Comparison of ENCODE assay signal across 10 cellular contexts in the genomic region with DNA sequence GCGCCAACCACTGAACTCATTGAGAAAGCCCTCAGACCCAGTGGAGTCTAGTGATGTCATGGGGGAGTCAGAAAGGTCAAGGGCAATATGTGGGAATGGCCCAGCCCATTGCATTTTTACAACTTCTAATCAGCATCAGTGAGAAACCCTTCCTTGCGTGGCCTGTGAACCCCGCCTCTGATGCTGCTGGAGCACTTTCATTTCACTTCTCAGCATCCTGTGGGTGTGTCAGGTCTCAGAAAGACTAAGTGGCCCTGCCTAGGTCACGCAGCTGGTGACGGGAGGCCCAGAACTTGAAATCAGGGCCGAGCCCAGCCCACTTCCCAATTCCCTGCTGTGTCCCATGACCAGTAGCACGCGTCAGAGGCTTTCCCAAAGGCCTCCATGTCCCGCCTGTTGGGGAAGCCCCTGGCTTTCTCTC.
A peak's percentile ranks its signal among the peaks of the same experiment; 100 is the strongest.
DNase-seq lines count a peak whose midpoint lies in the region; ATAC-seq and TF ChIP-seq lines count a peak whose summit lies in the region.
"Had no signal": no experiment of that assay in that cellular context is flagged by ENCODE, and none has a peak within 500 bp of the region (broad histone marks: within the 10 kb centered on the region; RNA-seq: fewer than 3 reads in every experiment).

No MANE protein-coding gene starts in this region.

- POLR2A ChIA-PET in GM10248 (lab: Yijun Ruan, JAX): interaction anchor here (0.7 kb wide), 1 partner anchor 19 kb away, joined by 6 read pairs; no protein-coding TSS in a partner anchor

- H3K27me3 Mint-ChIP-seq in activated T-cell treated with anti-CD3 and anti-CD28 coated beads, Interleukin-2, amount 50 U/mL, for 24 hours: no peaks in the 10 kb centered on the region

- H3K4me1 Mint-ChIP-seq in activated T-cell treated with anti-CD3 and anti-CD28 coated beads, Interleukin-2, amount 50 U/mL, for 24 hours (ENCODE audit: low read depth): peaks cover 55% of the 10 kb centered on the region

- H3K27ac Mint-ChIP-seq in activated T-cell treated with anti-CD3 and anti-CD28 coated beads, Interleukin-2, amount 50 U/mL, for 24 hours: peak overlapping the region; percentile 69

- no peak overlapping the region for H3K4me3 Mint-ChIP-seq in activated T-cell treated with anti-CD3 and anti-CD28 coated beads, Interleukin-2, amount 50 U/mL, for 24 hours

- CTCF ChIA-PET in GM10248 (lab: Yijun Ruan, JAX): interaction anchor here (0.9 kb wide), 1 partner anchor 88 kb away, joined by 3 read pairs; a partner anchor contains a TSS

- ATAC-seq in HG03280 (IDR thresholded peaks at IDR 0.05; ENCODE audit: unreplicated experiment): peak; percentile 49
- no peak for ATAC-seq in HG02759 (IDR thresholded peaks at IDR 0.05; ENCODE audit: unreplicated experiment)
- ATAC-seq in HG02970 (IDR thresholded peaks at IDR 0.05; ENCODE audit: low FRiP score, unreplicated experiment): no peak

- H3K9me3 Mint-ChIP-seq in activated T-cell treated with anti-CD3 and anti-CD28 coated beads, Interleukin-2, amount 50 U/mL, for 24 hours: no peaks in the 10 kb centered on the region

- DNase-seq in GM10248 (ENCODE audit: extremely low spot score) (peak; percentile 78), DMS53 (lab: John Stamatoyannopoulos, UW) (no peak), head of caudate nucleus (no peak)
- peak; percentile 61 for DNase-seq in activated T-cell treated with anti-CD3 and anti-CD28 coated beads, Interleukin-2, amount 50 U/mL, for 24 hours
- DNase-seq in stimulated activated CD4-positive, alpha-beta T cell treated with anti-CD3 and anti-CD28 coated beads, Interleukin-12 subunit alpha, Interleukin-12 subunit beta, amount 100 ng/mL, for 24 hours (ENCODE audit: low read depth in 2 of 2): peak; percentile 16 to 43
- DNase-seq: cortex of kidney, mesenchymal stem cell had no signal

- intact Hi-C loops in head of caudate nucleus (cut with DNase I): no loop called here

- no peak for TF ChIP-seq CTCF in GM10248 (IDR thresholded peaks at IDR 0.05; ENCODE audit: control extremely low read depth, extremely low read depth, low read depth, missing control alignments)

- H3K36me3 Mint-ChIP-seq in activated T-cell treated with anti-CD3 and anti-CD28 coated beads, Interleukin-2, amount 50 U/mL, for 24 hours (ENCODE audit: low read depth): no peaks in the 10 kb centered on the region

Comparison
In these comparisons a context has a peak if more than half of its experiments do, and no peak if none do; other contexts are left out.
1. DNase-seq: peak in GM10248 (single experiment), activated T-cell treated with anti-CD3 and anti-CD28 coated beads, Interleukin-2, amount 50 U/mL, for 24 hours (single experiment) and stimulated activated CD4-positive, alpha-beta T cell treated with anti-CD3 and anti-CD28 coated beads, Interleukin-12 subunit alpha, Interleukin-12 subunit beta, amount 100 ng/mL, for 24 hours (2 of 2); none in DMS53 (single experiment) and head of caudate nucleus (0 of 42).